Comparison of ENCODE assay signal across 19 cellular contexts in genomic region chr1:41588334-41588875, GRCh38.
DNase-seq lines count a peak whose midpoint lies in the region; ATAC-seq, FAIRE-seq and TF ChIP-seq lines count a peak whose summit lies in the region.
"Had no signal": no experiment of that assay in that cellular context is flagged by ENCODE, and none has a peak within 500 bp of the region (broad histone marks: within the 10 kb centered on the region; RNA-seq: fewer than 3 reads in every experiment).

No MANE protein-coding gene starts in this region.

- H3K9me3 Mint-ChIP-seq in activated CD4-positive, alpha-beta T cell treated with anti-CD3 and anti-CD28 coated beads, Interleukin-2, amount 10 ng/mL, durations not matched to agents 24 days and 14 days = no peaks in the 10 kb centered on the region
- peaks cover 5% of the 10 kb centered on the region for H3K9me3 Mint-ChIP-seq in osteocyte (ENCODE audit: unreplicated experiment)
- H3K9me3 Mint-ChIP-seq: CD8-positive, alpha-beta memory T cell had no signal

- H3K4me2 ChIP-seq in HepG2 (ENCODE audit: low read depth, low read length) = no peak overlapping the region
- H3K4me2 ChIP-seq: BLaER1 had no signal

- H3K36me3 Mint-ChIP-seq in activated CD4-positive, alpha-beta T cell treated with anti-CD3 and anti-CD28 coated beads, Interleukin-2, amount 10 ng/mL, durations not matched to agents 24 days and 14 days (ENCODE audit: low read depth) = peaks cover 62% of the 10 kb centered on the region
- H3K36me3 Mint-ChIP-seq in osteocyte (ENCODE audit: unreplicated experiment) = no peaks in the 10 kb centered on the region

- intact Hi-C loops in activated CD4-positive, alpha-beta T cell treated with anti-CD3 and anti-CD28 coated beads, Interleukin-2, amount 10 ng/mL, durations not matched to agents 24 days and 14 days (cut with micrococcal nuclease) = no loop called here
- intact Hi-C loops in Right ventricle myocardium inferior (cut with DNase I) = no loop called here
- intact Hi-C loops in heart left ventricle (cut with DNase I) = no loop called here
- intact Hi-C loops in HepG2 (cut with micrococcal nuclease; ENCODE audit: unreplicated experiment) = no loop called here

- H3K9ac ChIP-seq in HepG2 (ENCODE audit: insufficient read depth, low read depth, low read length) = no peak overlapping the region
- H3K9ac ChIP-seq: BLaER1, GM23248 had no signal

- H4K20me1 ChIP-seq in HepG2 (ENCODE audit: insufficient read depth, low read length) = no peaks in the 10 kb centered on the region
- H4K20me1 ChIP-seq: BLaER1 had no signal

- FAIRE-seq in HepG2 (lab: Jason Lieb, UNC) = no peak
- FAIRE-seq: GM18507, H54, HTR-8/SVneo had no signal

- in situ Hi-C loops in ACHN (cut with HindIII; ENCODE audit: low pct_ligation_motif_present, low pct_unique_long_range_greater_than_20kb, low sequenced_read_pairs) (no loop called here), HepG2 (cut with HindIII; ENCODE audit: extremely low pct_ligation_motif_present, low pct_unique_long_range_greater_than_20kb) (no loop called here)

- POLR2A ChIA-PET in HepG2 (lab: Yijun Ruan, JAX) = no interaction called here

- H3K27ac ChIP-seq in heart left ventricle = no peak overlapping the region
- no peak overlapping the region for H3K27ac ChIP-seq in HepG2 (ENCODE audit: extremely low read length, insufficient read depth, low read length)
- H3K27ac ChIP-seq: 22Rv1, BLaER1, GM23248 had no signal

- H3K4me1 Mint-ChIP-seq in activated CD4-positive, alpha-beta T cell treated with anti-CD3 and anti-CD28 coated beads, Interleukin-2, amount 10 ng/mL, durations not matched to agents 24 days and 14 days = peaks cover 11% of the 10 kb centered on the region
- no peaks in the 10 kb centered on the region for H3K4me1 Mint-ChIP-seq in osteocyte (ENCODE audit: unreplicated experiment)
- H3K4me1 Mint-ChIP-seq: CD8-positive, alpha-beta memory T cell had no signal

- peak overlapping the region; percentile 24 for H3K27ac Mint-ChIP-seq in activated CD4-positive, alpha-beta T cell treated with anti-CD3 and anti-CD28 coated beads, Interleukin-2, amount 10 ng/mL, durations not matched to agents 24 days and 14 days
- no peak overlapping the region for H3K27ac Mint-ChIP-seq in osteocyte (ENCODE audit: unreplicated experiment)

- TF ChIP-seq EP300 in HepG2 (IDR thresholded peaks at IDR 0.05; ENCODE audit: low read depth in 2 of 2, low read length in 2 of 2) (no peak), HepG2 (CRISPR knock-in tag; IDR thresholded peaks at IDR 0.05; ENCODE audit: borderline replicate concordance) (no peak)

- H3K9me3 ChIP-seq in heart left ventricle = peaks cover 0 to 6% (median 0%) of the 10 kb centered on the region in 12 donors
- no peaks in the 10 kb centered on the region for H3K9me3 ChIP-seq in HepG2 (ENCODE audit: low read length)
- H3K9me3 ChIP-seq: Caco-2 had no signal

- TF ChIP-seq CTCF in heart left ventricle (IDR thresholded peaks at IDR 0.05) = no peak
- no peak for TF ChIP-seq CTCF in osteocyte (IDR thresholded peaks at IDR 0.05)
- no peak for TF ChIP-seq CTCF in HepG2 (CRISPR knock-in tag; IDR thresholded peaks at IDR 0.05)

- TF ChIP-seq POLR2A in heart left ventricle (IDR thresholded peaks at IDR 0.05) (no peak), HepG2 (IDR thresholded peaks at IDR 0.05; ENCODE audit: insufficient read depth in 1 of 2, low read depth in 2 of 2, low read length in 2 of 2) (no peak)

- H3K4me3 ChIP-seq in heart left ventricle (no peak overlapping the region), HepG2 (replicated peaks in 1 of 3; ENCODE audit: insufficient read depth in 1 of 3, low read depth in 2 of 3, low read length in 3 of 3) (no peak overlapping the region)
- H3K4me3 ChIP-seq: BLaER1, GM23248 had no signal

- DNase-seq in activated CD4-positive, alpha-beta T cell treated with anti-CD3 and anti-CD28 coated beads, Interleukin-2, amount 10 ng/mL, durations not matched to agents 24 days and 14 days = no peak
- no peak for DNase-seq in activated CD4-positive, alpha-beta T cell treated with anti-CD3 and anti-CD28 coated beads for 1 hour
- DNase-seq in Right ventricle myocardium inferior (ENCODE audit: missing footprints) (peak; percentile 20), heart left ventricle (no peak), osteocyte (ENCODE audit: extremely low spot score, unreplicated experiment) (peak; percentile 76), NCI-H2029 treated with DMSO at 0.1 percent for 48 hours (lab: John Stamatoyannopoulos, UW) (no peak), ACHN (no peak), HepG2 (ENCODE audit: low spot score) (no peak)
- DNase-seq: AML-193; Caco-2; CD8-positive, alpha-beta memory T cell; DMS53; GM23248 had no signal

- no peaks in the 10 kb centered on the region for H3K4me1 ChIP-seq in heart left ventricle
- H3K4me1 ChIP-seq in HepG2 (ENCODE audit: insufficient read depth, low read length) = no peaks in the 10 kb centered on the region
- H3K4me1 ChIP-seq: Caco-2 had no signal

- no peak overlapping the region for H3K4me3 Mint-ChIP-seq in activated CD4-positive, alpha-beta T cell treated with anti-CD3 and anti-CD28 coated beads, Interleukin-2, amount 10 ng/mL, durations not matched to agents 24 days and 14 days
- H3K4me3 Mint-ChIP-seq in osteocyte (ENCODE audit: unreplicated experiment) = no peak overlapping the region
- H3K4me3 Mint-ChIP-seq: CD8-positive, alpha-beta memory T cell had no signal

- ATAC-seq in Right ventricle myocardium inferior = no peak
- no peak for ATAC-seq in heart left ventricle
- no peak for ATAC-seq in HepG2
- ATAC-seq: HCT116 had no signal

- no peaks in the 10 kb centered on the region for H3K27me3 ChIP-seq in heart left ventricle
- H3K27me3 ChIP-seq in HepG2 (ENCODE audit: control insufficient read depth in 1 of 2, insufficient read depth in 2 of 2, low read length in 2 of 2) = peaks cover 0 to 20% of the 10 kb centered on the region in 2 experiments
- H3K27me3 ChIP-seq: BLaER1 had no signal

- no peaks in the 10 kb centered on the region for H3K27me3 Mint-ChIP-seq in activated CD4-positive, alpha-beta T cell treated with anti-CD3 and anti-CD28 coated beads, Interleukin-2, amount 10 ng/mL, durations not matched to agents 24 days and 14 days
- no peaks in the 10 kb centered on the region for H3K27me3 Mint-ChIP-seq in osteocyte (ENCODE audit: unreplicated experiment)
- H3K27me3 Mint-ChIP-seq: CD8-positive, alpha-beta memory T cell had no signal

- 88 to 100% (median 99%) methylated on average over 4 to 5 of the region's 5 CpGs for WGBS in heart left ventricle, 4 donors
- WGBS in HepG2 (ENCODE audit: low lambda C conversion rate) = 0% methylated on average over 1 of the region's 5 CpGs

- CTCF ChIA-PET in HepG2 (lab: Yijun Ruan, JAX; ENCODE audit: low intra/inter-chr PET ratio, low total read pairs) = no interaction called here

- BruUV-seq in HepG2 (replicated peaks; lab: Mats Ljungman, UMichigan) = no TSS peak

- H3K79me2 ChIP-seq in HepG2 (ENCODE audit: insufficient read depth, low read length) = no peaks in the 10 kb centered on the region

- TF ChIP-seq RAD21 in HepG2 (CRISPR knock-in tag; IDR thresholded peaks at IDR 0.05) = no peak

- no peak overlapping the region for H2AFZ ChIP-seq in HepG2 (ENCODE audit: low read length)
- H2AFZ ChIP-seq: GM23248 had no signal

- no peaks in the 10 kb centered on the region for H3K36me3 ChIP-seq in heart left ventricle
- no peaks in the 10 kb centered on the region for H3K36me3 ChIP-seq in HepG2 (replicated peaks in 1 of 2; ENCODE audit: control insufficient read depth in 1 of 2, insufficient read depth in 2 of 2, low read length in 2 of 2)
- H3K36me3 ChIP-seq: BLaER1 had no signal

TF ChIP-seq in HepG2, 621 proteins besides CTCF, POLR2A, EP300 and RAD21 (continues in another document):
- no peak for TF ChIP-seq SP4 (CRISPR knock-in tag; IDR thresholded peaks at IDR 0.05)
- no peak for TF ChIP-seq HMGXB4 (CRISPR knock-in tag; IDR thresholded peaks at IDR 0.05; ENCODE audit: borderline replicate concordance in 1 of 2, low read depth in 1 of 2)
- TF ChIP-seq CEBPB (IDR thresholded peaks at IDR 0.05; ENCODE audit: borderline replicate concordance, low read depth, low read length) = no peak
- TF ChIP-seq FOSL1 (CRISPR knock-in tag; IDR thresholded peaks at IDR 0.05; ENCODE audit: borderline replicate concordance) = no peak
- TF ChIP-seq NFIB (CRISPR knock-in tag; IDR thresholded peaks at IDR 0.05; ENCODE audit: borderline replicate concordance) = no peak
- TF ChIP-seq ZNF841 (CRISPR knock-in tag; IDR thresholded peaks at IDR 0.05; ENCODE audit: borderline replicate concordance) = no peak
- TF ChIP-seq MNT (IDR thresholded peaks at IDR 0.05) = no peak
- TF ChIP-seq ZSCAN9 (CRISPR knock-in tag; IDR thresholded peaks at IDR 0.05; ENCODE audit: borderline replicate concordance) = no peak
- TF ChIP-seq, protein P1, sequence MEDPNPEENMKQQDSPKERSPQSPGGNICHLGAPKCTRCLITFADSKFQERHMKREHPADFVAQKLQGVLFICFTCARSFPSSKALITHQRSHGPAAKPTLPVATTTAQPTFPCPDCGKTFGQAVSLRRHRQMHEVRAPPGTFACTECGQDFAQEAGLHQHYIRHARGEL (CRISPR knock-in tag; IDR thresholded peaks at IDR 0.05) = no peak
- TF ChIP-seq IKZF1 (IDR thresholded peaks at IDR 0.05) = no peak
- TF ChIP-seq ETV5 (CRISPR knock-in tag; IDR thresholded peaks at IDR 0.05; ENCODE audit: borderline replicate concordance) = no peak

Comparison
In these comparisons a context has a peak if more than half of its experiments do, and no peak if none do; other contexts are left out.
1. DNase-seq: peak in Right ventricle myocardium inferior (single experiment) and osteocyte (single experiment); none in activated CD4-positive, alpha-beta T cell treated with anti-CD3 and anti-CD28 coated beads, Interleukin-2, amount 10 ng/mL, durations not matched to agents 24 days and 14 days (single experiment), activated CD4-positive, alpha-beta T cell treated with anti-CD3 and anti-CD28 coated beads for 1 hour (single experiment), heart left ventricle (0 of 5), NCI-H2029 treated with DMSO at 0.1 percent for 48 hours (single experiment), ACHN (single experiment) and HepG2 (single experiment).